ENCODE assay signal across 17 cellular contexts in the genomic region with DNA sequence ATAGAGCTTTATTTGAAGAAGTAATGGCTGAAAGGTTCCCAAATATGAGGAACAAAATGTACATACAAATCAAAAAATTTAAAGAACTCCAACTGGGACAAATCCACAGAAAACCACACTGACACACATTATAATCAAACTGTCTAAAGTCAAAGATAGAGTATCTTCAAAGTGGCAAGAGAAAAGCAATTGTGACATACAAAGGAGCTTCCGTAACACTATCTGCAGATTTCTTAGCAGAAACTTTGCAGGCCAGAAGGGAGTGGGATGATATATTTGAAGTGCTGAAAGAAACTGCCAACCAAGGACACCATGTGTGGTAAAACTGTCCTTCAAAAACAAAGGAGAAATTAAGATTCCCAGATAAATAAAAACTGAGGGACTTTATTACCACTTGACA.
DNase-seq lines count a peak whose midpoint lies in the region; ATAC-seq, FAIRE-seq and TF ChIP-seq lines count a peak whose summit lies in the region.
"Had no signal": no experiment of that assay in that cellular context is flagged by ENCODE, and none has a peak within 500 bp of the region (broad histone marks: within the 10 kb centered on the region; RNA-seq: fewer than 3 reads in every experiment).

No MANE protein-coding gene starts in this region.

- ATAC-seq in right cardiac atrium, result no peak
- no peak for ATAC-seq in HG03520 (IDR thresholded peaks at IDR 0.05; ENCODE audit: unreplicated experiment)
- ATAC-seq in GM21381 (IDR thresholded peaks at IDR 0.05; ENCODE audit: unreplicated experiment), result no peak
- no peak for ATAC-seq in body of pancreas

- H3K9me1 ChIP-seq in endothelial cell of umbilical vein (replicated peaks; ENCODE audit: control insufficient read depth, extremely low read depth, insufficient read depth, low read length), result no peaks in the 10 kb centered on the region

- H3F3A ChIP-seq in PC-9 (ENCODE audit: insufficient read depth, low read depth), result peaks cover 59% of the 10 kb centered on the region

- TF ChIP-seq POLR2A in endothelial cell of umbilical vein (IDR thresholded peaks at IDR 0.05; ENCODE audit: low read depth, low read length), result no peak
- no peak for TF ChIP-seq POLR2A in body of pancreas (IDR thresholded peaks at IDR 0.05)

- no peak for FAIRE-seq in endothelial cell of umbilical vein (lab: Jason Lieb, UNC)

- H3K9ac ChIP-seq in endothelial cell of umbilical vein (replicated peaks; ENCODE audit: extremely low read depth, insufficient read depth, low read length), result no peak overlapping the region

- H3K4me3 ChIP-seq in cardiac muscle cell (no peak overlapping the region), right cardiac atrium (ENCODE audit: low read length) (no peak overlapping the region), PC-9 (no peak overlapping the region), endothelial cell of umbilical vein (replicated peaks in 1 of 3; ENCODE audit: insufficient read depth in 1 of 3, low read depth in 1 of 3, low read length in 3 of 3) (no peak overlapping the region), body of pancreas (no peak overlapping the region)
- H3K4me3 ChIP-seq: GM12878 had no signal

- BruUV-seq in PC-9 (replicated peaks; lab: Mats Ljungman, UMichigan) (no TSS peak), endothelial cell of umbilical vein (replicated peaks; lab: Mats Ljungman, UMichigan) (no TSS peak)

- H3K79me2 ChIP-seq in PC-9 (ENCODE audit: low read depth) (peaks cover 43% of the 10 kb centered on the region), endothelial cell of umbilical vein (ENCODE audit: control insufficient read depth, insufficient read depth, low read length) (peaks cover 49% of the 10 kb centered on the region)

- no peaks in the 10 kb centered on the region for H3K9me2 ChIP-seq in PC-9 (ENCODE audit: insufficient read depth)

- H3K9me3 ChIP-seq in cardiac muscle cell (ENCODE audit: low read depth) (no peaks in the 10 kb centered on the region), right cardiac atrium (ENCODE audit: control insufficient read depth, low read length) (no peaks in the 10 kb centered on the region), PC-9 (ENCODE audit: insufficient read depth, low read depth) (peaks cover 3% of the 10 kb centered on the region; the same call in 1 of the 2 replicates), endothelial cell of umbilical vein (replicated peaks; ENCODE audit: control insufficient read depth, insufficient read depth, low read length) (no peaks in the 10 kb centered on the region), body of pancreas (no peaks in the 10 kb centered on the region)

- H4K20me1 ChIP-seq in PC-9 (ENCODE audit: insufficient read depth) (peaks cover 5% of the 10 kb centered on the region; the same call in 1 of the 2 replicates), endothelial cell of umbilical vein (replicated peaks; ENCODE audit: control insufficient read depth, extremely low read depth, insufficient read depth, low read length) (no peaks in the 10 kb centered on the region)

- DNase-seq in cardiac muscle cell (ENCODE audit: low read depth in 1 of 2, low spot score in 1 of 2) (no peak), right cardiac atrium (no peak), PC-9 (no peak), endothelial cell of umbilical vein (ENCODE audit: low read depth, low spot score) (no peak), NCI-H526 (lab: John Stamatoyannopoulos, UW) (no peak), body of pancreas (no peak)
- DNase-seq: CD4-positive, alpha-beta T cell; H7; NCI-H1436; NCI-H2081; NCI-H2171 treated with DMSO at 0.1 percent for 48 hours; NCI-H446; SHP77 treated with DMSO at 0.1 percent for 48 hours; T-helper 1 cell had no signal

- H3K27ac ChIP-seq in cardiac muscle cell, result peak overlapping the region; percentile 3
- no peak overlapping the region for H3K27ac ChIP-seq in right cardiac atrium (ENCODE audit: low read length)
- peak overlapping the region; percentile 36 for H3K27ac ChIP-seq in PC-9
- H3K27ac ChIP-seq in endothelial cell of umbilical vein (ENCODE audit: insufficient read depth, low read depth, low read length), result peak overlapping the region; percentile 36
- H3K27ac ChIP-seq in body of pancreas, result no peak overlapping the region

- no peaks in the 10 kb centered on the region for H3K4me1 ChIP-seq in cardiac muscle cell (ENCODE audit: low read depth)
- no peaks in the 10 kb centered on the region for H3K4me1 ChIP-seq in right cardiac atrium (ENCODE audit: control insufficient read depth, insufficient read depth, low read length)
- peaks cover 4% of the 10 kb centered on the region for H3K4me1 ChIP-seq in PC-9 (replicated peaks; ENCODE audit: insufficient read depth)
- H3K4me1 ChIP-seq in endothelial cell of umbilical vein (ENCODE audit: control insufficient read depth, extremely low read depth, insufficient read depth, low read length), result peaks cover 7% of the 10 kb centered on the region
- no peaks in the 10 kb centered on the region for H3K4me1 ChIP-seq in body of pancreas

- no peak overlapping the region for H3K4me2 ChIP-seq in PC-9
- no peak overlapping the region for H3K4me2 ChIP-seq in endothelial cell of umbilical vein (ENCODE audit: insufficient read depth, low read length)

- H3K36me3 ChIP-seq in cardiac muscle cell (peaks cover 40% of the 10 kb centered on the region), PC-9 (ENCODE audit: low read depth) (peaks cover 75% of the 10 kb centered on the region), endothelial cell of umbilical vein (ENCODE audit: control insufficient read depth in 2 of 2, extremely low read depth in 1 of 2, insufficient read depth in 2 of 2, low read length in 2 of 2) (peaks cover 12 to 19% of the 10 kb centered on the region in 2 experiments), body of pancreas (replicated peaks in 1 of 2; ENCODE audit: insufficient read depth in 1 of 2, low read depth in 2 of 2) (peaks cover 0 to 3% of the 10 kb centered on the region in 2 donors)

- intact Hi-C loops in right cardiac atrium (cut with DNase I), result loop anchor here in 1 of 4 donors (5.0 kb wide), 1 partner anchor 89 kb away; no protein-coding TSS in a partner anchor
- intact Hi-C loops in PC-9 (cut with micrococcal nuclease; ENCODE audit: unreplicated experiment), result loop anchor here (5.0 to 10.0 kb wide), 2 partner anchors 304 to 427 kb away; a partner anchor contains a TSS
- intact Hi-C loops in endothelial cell of umbilical vein (cut with micrococcal nuclease), result loop anchor here (1.0 kb wide), 1 partner anchor 10 kb away; no protein-coding TSS in a partner anchor
- intact Hi-C loops in body of pancreas (cut with DNase I), result no loop called here

- CTCF ChIA-PET in PC-9 (lab: Charles Lee), result interaction anchor here (0.5 to 1.3 kb wide), 7 partner anchors 9 to 265 kb away, joined by 3 to 6 read pairs (median 3); no protein-coding TSS in a partner anchor
- CTCF ChIA-PET in endothelial cell of umbilical vein (lab: Charles Lee), result interaction anchor here (1.0 to 9.9 kb wide), 26 partner anchors 10 to 265 kb away, joined by 3 to 210 read pairs (median 12); a partner anchor contains a TSS

- 97% methylated on average over 1 of the region's 1 CpG for WGBS in right cardiac atrium
- 29 to 84% methylated on average over 1 of the region's 1 CpG for WGBS in body of pancreas, 2 donors

- TF ChIP-seq CTCF in cardiac muscle cell (IDR thresholded peaks at IDR 0.05; ENCODE audit: low read depth, low read length) (no peak), PC-9 (conservative IDR thresholded peaks at IDR 0.05) (no peak), endothelial cell of umbilical vein (IDR thresholded peaks at IDR 0.05; ENCODE audit: extremely low read depth in 1 of 2, insufficient read depth in 1 of 2, low read depth in 1 of 2, low read length in 2 of 2) (no peak), body of pancreas (IDR thresholded peaks at IDR 0.05) (no peak)

- POLR2A ChIA-PET in PC-9 (lab: Charles Lee; ENCODE audit: unreplicated experiment), result interaction anchor here (0.5 kb wide), 1 partner anchor 108 kb away, joined by 8 read pairs; no protein-coding TSS in a partner anchor
- POLR2A ChIA-PET in endothelial cell of umbilical vein (lab: Charles Lee), result no interaction called here

- H3K27me3 ChIP-seq in cardiac muscle cell (no peaks in the 10 kb centered on the region), right cardiac atrium (ENCODE audit: control insufficient read depth, insufficient read depth) (no peaks in the 10 kb centered on the region), PC-9 (ENCODE audit: insufficient read depth, low read depth) (no peaks in the 10 kb centered on the region), endothelial cell of umbilical vein (ENCODE audit: control insufficient read depth in 2 of 2, insufficient read depth in 2 of 2, low read length in 2 of 2) (no peaks in the 10 kb centered on the region), body of pancreas (no peaks in the 10 kb centered on the region)

- H2AFZ ChIP-seq in PC-9 (no peak overlapping the region), endothelial cell of umbilical vein (ENCODE audit: low read depth, low read length) (no peak overlapping the region)

- dilution Hi-C loops in endothelial cell of umbilical vein (cut with MboI; ENCODE audit: extremely low pct_ligation_motif_present, low sequenced_read_pairs), result no loop called here

TF ChIP-seq in endothelial cell of umbilical vein, 7 proteins besides CTCF, POLR2A, EP300 and RAD21:
- TF ChIP-seq JUN (IDR thresholded peaks at IDR 0.05; ENCODE audit: borderline replicate concordance, insufficient read depth, insufficient read length, low read depth) (no peak), GATA2 (IDR thresholded peaks at IDR 0.05; ENCODE audit: insufficient read depth, insufficient read length, low read depth, low read length) (no peak), MYC (IDR thresholded peaks at IDR 0.05; ENCODE audit: low read depth, low read length) (no peak), FOS (IDR thresholded peaks at IDR 0.05; ENCODE audit: borderline replicate concordance, insufficient read depth, low read length) (no peak), EZH2 (IDR thresholded peaks at IDR 0.05; ENCODE audit: borderline replicate concordance, low read depth, low read length, severe bottlenecking) (no peak), POLR2AphosphoS5 (IDR thresholded peaks at IDR 0.05; ENCODE audit: insufficient read depth, low read depth, low read length) (no peak)
- TF ChIP-seq, protein P1, sequence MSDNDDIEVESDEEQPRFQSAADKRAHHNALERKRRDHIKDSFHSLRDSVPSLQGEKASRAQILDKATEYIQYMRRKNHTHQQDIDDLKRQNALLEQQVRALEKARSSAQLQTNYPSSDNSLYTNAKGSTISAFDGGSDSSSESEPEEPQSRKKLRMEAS (IDR thresholded peaks at IDR 0.05; ENCODE audit: insufficient read depth, insufficient read length), result no peak
TF ChIP-seq in endothelial cell of umbilical vein: peak in this region for 0.

Comparison
In these comparisons a context has a peak if more than half of its experiments do, and no peak if none do; other contexts are left out.
1. H3K27ac ChIP-seq: peak in cardiac muscle cell (single experiment), PC-9 (single experiment) and endothelial cell of umbilical vein (single experiment); none in right cardiac atrium (single experiment) and body of pancreas (0 of 4).